ENCODE assay signal across 16 cellular contexts in genomic region chr10:29120216-29120615, GRCh38.
DNase-seq lines count a peak whose midpoint lies in the region; ATAC-seq and TF ChIP-seq lines count a peak whose summit lies in the region.
"Had no signal": no experiment of that assay in that cellular context is flagged by ENCODE, and none has a peak within 500 bp of the region (broad histone marks: within the 10 kb centered on the region; RNA-seq: fewer than 3 reads in every experiment).

No MANE protein-coding gene starts in this region.

- H3K36me3 ChIP-seq in Caco-2 (ENCODE audit: control insufficient read depth, insufficient read depth, low read length) (no peaks in the 10 kb centered on the region), PC-9 (ENCODE audit: low read depth) (no peaks in the 10 kb centered on the region), mesenchymal stem cell (ENCODE audit: control insufficient read depth in 1 of 2, insufficient read depth in 2 of 2, low read depth in 1 of 2, low read length in 2 of 2) (no peaks in the 10 kb centered on the region)
- H3K36me3 ChIP-seq: right lobe of liver had no signal

- H3K9me3 ChIP-seq in Caco-2, result peaks cover 18% of the 10 kb centered on the region
- no peaks in the 10 kb centered on the region for H3K9me3 ChIP-seq in PC-9 (ENCODE audit: insufficient read depth, low read depth)
- peaks cover 30% of the 10 kb centered on the region for H3K9me3 ChIP-seq in mesenchymal stem cell (ENCODE audit: control insufficient read depth, low read length)
- H3K9me3 ChIP-seq: right lobe of liver had no signal

- no peak overlapping the region for H2BK12ac ChIP-seq in mesenchymal stem cell (ENCODE audit: low read length in 2 of 2)

- no peak overlapping the region for H2BK120ac ChIP-seq in mesenchymal stem cell (ENCODE audit: low read depth, low read length)

- peak overlapping the region; percentile 42 for H3K27ac ChIP-seq in PC-9
- no peak overlapping the region for H3K27ac ChIP-seq in mesenchymal stem cell (ENCODE audit: low read length, poor library complexity, severe bottlenecking)
- H3K27ac ChIP-seq: KMS-11, right lobe of liver had no signal

- H3K27me3 ChIP-seq in Caco-2 (replicated peaks; ENCODE audit: control insufficient read depth, insufficient read depth, low read length) (no peaks in the 10 kb centered on the region), PC-9 (ENCODE audit: insufficient read depth, low read depth) (no peaks in the 10 kb centered on the region), mesenchymal stem cell (ENCODE audit: control insufficient read depth in 1 of 2, insufficient read depth in 1 of 2, low read length in 2 of 2) (peaks cover 0 to 9% of the 10 kb centered on the region in 2 experiments)
- H3K27me3 ChIP-seq: right lobe of liver had no signal

- POLR2A ChIA-PET in Caco-2 (lab: Charles Lee) (no interaction called here), PC-9 (lab: Charles Lee; ENCODE audit: unreplicated experiment) (interaction anchor here (0.6 kb wide), 2 partner anchors 35 to 363 kb away, joined by 4 to 19 read pairs; no protein-coding TSS in a partner anchor)
- POLR2A ChIA-PET in activated CD4-positive, alpha-beta T cell treated with anti-CD3 and anti-CD28 coated beads for 36 hours (lab: Charles Lee), result no interaction called here

- H3K4me2 ChIP-seq in PC-9 (peak overlapping the region; percentile 36), mesenchymal stem cell (ENCODE audit: low read length, poor library complexity, severe bottlenecking) (no peak overlapping the region)
- H3K4me2 ChIP-seq: KMS-11 had no signal

- peak overlapping the region; percentile 5 for H3K9ac ChIP-seq in mesenchymal stem cell (ENCODE audit: low read length)
- H3K9ac ChIP-seq: KMS-11 had no signal

- H3K4me1 ChIP-seq in Caco-2, result no peaks in the 10 kb centered on the region
- H3K4me1 ChIP-seq in PC-9 (replicated peaks; ENCODE audit: insufficient read depth), result peaks cover 12% of the 10 kb centered on the region; the same call in 1 of the 2 replicates
- H3K4me1 ChIP-seq in mesenchymal stem cell (ENCODE audit: control insufficient read depth, insufficient read depth, low read depth, low read length), result no peaks in the 10 kb centered on the region
- H3K4me1 ChIP-seq: right lobe of liver had no signal

- H3K4me3 Mint-ChIP-seq in Caco-2 (ENCODE audit: unreplicated experiment), result no peak overlapping the region
- H3K4me3 Mint-ChIP-seq in activated CD4-positive, alpha-beta T cell treated with anti-CD3 and anti-CD28 coated beads for 36 hours, result no peak overlapping the region

- H2BK15ac ChIP-seq in mesenchymal stem cell (ENCODE audit: low read depth, poor library complexity, severe bottlenecking), result no peak overlapping the region

- H4K8ac ChIP-seq in mesenchymal stem cell (ENCODE audit: low read length), result no peak overlapping the region

- BruUV-seq in Caco-2 (replicated peaks; lab: Mats Ljungman, UMichigan), result no TSS peak
- no TSS peak for BruUV-seq in PC-9 (replicated peaks; lab: Mats Ljungman, UMichigan)

- H3F3A ChIP-seq in PC-9 (ENCODE audit: insufficient read depth, low read depth), result peaks cover 6% of the 10 kb centered on the region; the same call in 1 of the 2 replicates

- no peak overlapping the region for H3K14ac ChIP-seq in mesenchymal stem cell (ENCODE audit: low read length in 2 of 2)

- H3K4me3 ChIP-seq in Caco-2 (ENCODE audit: low read depth, low read length) (no peak overlapping the region), PC-9 (no peak overlapping the region), cardiac fibroblast (replicated peaks in 1 of 2; ENCODE audit: low read depth in 2 of 2, low read length in 2 of 2) (no peak overlapping the region), mesenchymal stem cell (ENCODE audit: insufficient read depth in 1 of 2, low read depth in 1 of 2, low read length in 2 of 2) (no peak overlapping the region)
- H3K4me3 ChIP-seq: right lobe of liver had no signal

- peak overlapping the region; percentile 17 for H3K27ac Mint-ChIP-seq in Caco-2 (ENCODE audit: unreplicated experiment)
- no peak overlapping the region for H3K27ac Mint-ChIP-seq in activated CD4-positive, alpha-beta T cell treated with anti-CD3 and anti-CD28 coated beads for 36 hours

- DNase-seq in Caco-2, result no peak
- DNase-seq in PC-9, result peak; percentile 68 to 89
- DNase-seq in cardiac fibroblast (ENCODE audit: low read depth in 2 of 2), result peak; percentile 65 to 76
- DNase-seq in mesenchymal stem cell, result peak; percentile 93
- DNase-seq in activated CD4-positive, alpha-beta T cell treated with anti-CD3 and anti-CD28 coated beads for 36 hours, result no peak
- DNase-seq in NAMALWA (ENCODE audit: low spot score), result no peak
- DNase-seq: C1 segment of cervical spinal cord; caudate nucleus; erythroblast; NCI-H2081 treated with DMSO at 0.1 percent for 48 hours; NK-92 treated with Interleukin-12 subunit alpha and Interleukin-12 subunit beta, amount 100 ng/mL, for 24 hours; right lobe of liver; T-helper 2 cell had no signal

- TF ChIP-seq CTCF in Caco-2 (IDR thresholded peaks at IDR 0.05; ENCODE audit: insufficient read depth in 1 of 2, low read depth in 1 of 2, low read length in 1 of 2, severe bottlenecking in 1 of 2, unreplicated experiment in 1 of 2) (no peak), PC-9 (conservative IDR thresholded peaks at IDR 0.05) (no peak), cardiac fibroblast (IDR thresholded peaks at IDR 0.05; ENCODE audit: low read depth, low read length) (no peak)

- no peaks in the 10 kb centered on the region for H3K79me2 ChIP-seq in PC-9 (ENCODE audit: low read depth)

- H3K4ac ChIP-seq in mesenchymal stem cell (ENCODE audit: low read depth in 1 of 2, low read length in 2 of 2), result no peak overlapping the region

- H3K4me1 Mint-ChIP-seq in Caco-2 (ENCODE audit: low read depth, unreplicated experiment), result peaks cover 11% of the 10 kb centered on the region
- no peaks in the 10 kb centered on the region for H3K4me1 Mint-ChIP-seq in activated CD4-positive, alpha-beta T cell treated with anti-CD3 and anti-CD28 coated beads for 36 hours

- no peak overlapping the region for H3K18ac ChIP-seq in mesenchymal stem cell (ENCODE audit: low read depth in 1 of 2, low read length in 2 of 2)

- H3K9me3 Mint-ChIP-seq in Caco-2 (ENCODE audit: unreplicated experiment), result peaks cover 22% of the 10 kb centered on the region
- peaks cover 22% of the 10 kb centered on the region for H3K9me3 Mint-ChIP-seq in activated CD4-positive, alpha-beta T cell treated with anti-CD3 and anti-CD28 coated beads for 36 hours (ENCODE audit: low read depth)

- H2AFZ ChIP-seq in PC-9, result no peak overlapping the region
- no peak overlapping the region for H2AFZ ChIP-seq in mesenchymal stem cell (ENCODE audit: low read depth, low read length)

- H3K36me3 Mint-ChIP-seq in Caco-2 (ENCODE audit: insufficient read depth, unreplicated experiment), result no peaks in the 10 kb centered on the region
- H3K36me3 Mint-ChIP-seq in activated CD4-positive, alpha-beta T cell treated with anti-CD3 and anti-CD28 coated beads for 36 hours (ENCODE audit: low read depth), result no peaks in the 10 kb centered on the region

- WGBS in mesenchymal stem cell, result 8% methylated on average over 3 of the region's 3 CpGs

- H2AK5ac ChIP-seq in mesenchymal stem cell (ENCODE audit: low read length, severe bottlenecking), result no peak overlapping the region

- H3K9me2 ChIP-seq in PC-9 (ENCODE audit: insufficient read depth), result no peaks in the 10 kb centered on the region

- H4K20me1 ChIP-seq in PC-9 (ENCODE audit: insufficient read depth), result no peaks in the 10 kb centered on the region

- CTCF ChIA-PET in Caco-2 (lab: Charles Lee) (interaction anchor here (1.2 kb wide), 1 partner anchor 180 kb away, joined by 4 read pairs; no protein-coding TSS in a partner anchor), PC-9 (lab: Charles Lee) (no interaction called here)
- CTCF ChIA-PET in activated CD4-positive, alpha-beta T cell treated with anti-CD3 and anti-CD28 coated beads for 36 hours (lab: Charles Lee), result interaction anchor here (1.0 to 2.1 kb wide), 3 partner anchors 9 to 52 kb away, joined by 3 to 6 read pairs (median 4); no protein-coding TSS in a partner anchor

- no peak overlapping the region for H2BK5ac ChIP-seq in mesenchymal stem cell (ENCODE audit: low read depth, low read length, poor library complexity, severe bottlenecking)

- intact Hi-C loops in Caco-2 (cut with micrococcal nuclease; ENCODE audit: unreplicated experiment), result no loop called here
- intact Hi-C loops in PC-9 (cut with micrococcal nuclease; ENCODE audit: unreplicated experiment), result loop anchor here (2.0 to 5.0 kb wide), 2 partner anchors 15 to 58 kb away; no protein-coding TSS in a partner anchor
- intact Hi-C loops in activated CD4-positive, alpha-beta T cell treated with anti-CD3 and anti-CD28 coated beads for 36 hours (cut with DNase I, micrococcal nuclease), result no loop called here

- ATAC-seq in activated CD4-positive, alpha-beta T cell treated with anti-CD3 and anti-CD28 coated beads for 36 hours, result no peak
- ATAC-seq in GM21381 (IDR thresholded peaks at IDR 0.05; ENCODE audit: unreplicated experiment) (no peak), HG02642 (IDR thresholded peaks at IDR 0.05; ENCODE audit: poor library complexity, unreplicated experiment) (no peak)

- H3K27me3 Mint-ChIP-seq in Caco-2 (ENCODE audit: insufficient read depth, unreplicated experiment), result no peaks in the 10 kb centered on the region
- H3K27me3 Mint-ChIP-seq in activated CD4-positive, alpha-beta T cell treated with anti-CD3 and anti-CD28 coated beads for 36 hours, result no peaks in the 10 kb centered on the region

- no peaks in the 10 kb centered on the region for H3K79me1 ChIP-seq in mesenchymal stem cell (replicated peaks; ENCODE audit: low read length, poor library complexity, severe bottlenecking)

- H4K91ac ChIP-seq in mesenchymal stem cell (ENCODE audit: low read length), result no peak overlapping the region

- no peak overlapping the region for H3K23ac ChIP-seq in mesenchymal stem cell (ENCODE audit: low read length in 2 of 2)

Comparison
In these comparisons a context has a peak if more than half of its experiments do, and no peak if none do; other contexts are left out.
1. DNase-seq: peak in PC-9 (2 of 2), cardiac fibroblast (2 of 2) and mesenchymal stem cell (single experiment); none in Caco-2 (0 of 2), activated CD4-positive, alpha-beta T cell treated with anti-CD3 and anti-CD28 coated beads for 36 hours (single experiment) and NAMALWA (single experiment).